In genomic region chr17:74161501-74161850, GRCh38 we compare ENCODE assay signal across 23 cellular contexts.
"Had no signal": no experiment of that assay in that cellular context is flagged by ENCODE, and none has a peak within 500 bp of the region (broad histone marks: within the 10 kb centered on the region; RNA-seq: fewer than 3 reads in every experiment).

No MANE protein-coding gene starts in this region.

- H3K79me2 ChIP-seq: hepatocyte had no signal

- H3K9me3 ChIP-seq: right lobe of liver, testis, transverse colon had no signal

- H3K36me3 Mint-ChIP-seq: activated CD4-positive, alpha-beta memory T cell treated with anti-CD3 and anti-CD28 coated beads for 36 hours; activated naive CD4-positive, alpha-beta T cell treated with anti-CD3 and anti-CD28 coated beads, Interleukin-2, amount 50 U/mL, for 72 hours; naive thymus-derived CD8-positive, alpha-beta T cell had no signal

- H3K36me3 ChIP-seq: gastroesophageal sphincter, right lobe of liver, transverse colon had no signal

- H3K27me3 ChIP-seq: hepatocyte, right lobe of liver, testis had no signal

- H3K27ac ChIP-seq: epithelial cell of prostate, gastroesophageal sphincter, hepatocyte, right lobe of liver, testis, transverse colon had no signal

- H3K4me1 Mint-ChIP-seq: activated CD4-positive, alpha-beta T cell treated with anti-CD3 and anti-CD28 coated beads, Interleukin-2, amount 10 ng/mL, durations not matched to agents 24 days and 14 days; activated T-helper 17 cell treated with anti-CD3 and anti-CD28 coated beads, Interleukin-2, amount 50 U/mL, for 72 hours; central memory CD8-positive, alpha-beta T cell; T-helper 17 cell had no signal

- ATAC-seq: activated naive CD4-positive, alpha-beta T cell treated with anti-CD3 and anti-CD28 coated beads, Interleukin-2, amount 50 U/mL, for 72 hours; activated T-helper 17 cell treated with anti-CD3 and anti-CD28 coated beads, Interleukin-2, amount 50 U/mL, for 72 hours; gastroesophageal sphincter; naive thymus-derived CD8-positive, alpha-beta T cell; right lobe of liver; T-helper 17 cell had no signal

- H2AFZ ChIP-seq: hepatocyte had no signal

- H3K4me2 ChIP-seq: hepatocyte had no signal

- H3K4me1 ChIP-seq: gastroesophageal sphincter, right lobe of liver, testis, transverse colon had no signal

- H3K4me3 ChIP-seq: gastroesophageal sphincter, hepatocyte, right lobe of liver, testis, transverse colon had no signal

- H3K9me3 Mint-ChIP-seq: activated CD4-positive, alpha-beta memory T cell treated with anti-CD3 and anti-CD28 coated beads for 36 hours; activated CD4-positive, alpha-beta T cell treated with anti-CD3 and anti-CD28 coated beads, Interleukin-2, amount 10 ng/mL, durations not matched to agents 24 days and 14 days; activated naive CD4-positive, alpha-beta T cell treated with anti-CD3 and anti-CD28 coated beads, Interleukin-2, amount 50 U/mL, for 72 hours; activated T-cell treated with anti-CD3 and anti-CD28 coated beads, Interleukin-2, amount 50 U/mL, for 24 hours; activated T-helper 17 cell treated with anti-CD3 and anti-CD28 coated beads, Interleukin-2, amount 50 U/mL, for 72 hours; central memory CD8-positive, alpha-beta T cell; naive thymus-derived CD8-positive, alpha-beta T cell had no signal

- H3K27ac Mint-ChIP-seq: activated CD4-positive, alpha-beta memory T cell treated with anti-CD3 and anti-CD28 coated beads for 36 hours; activated CD4-positive, alpha-beta T cell treated with anti-CD3 and anti-CD28 coated beads, Interleukin-2, amount 10 ng/mL, durations not matched to agents 24 days and 14 days; activated naive CD4-positive, alpha-beta T cell treated with anti-CD3 and anti-CD28 coated beads, Interleukin-2, amount 50 U/mL, for 72 hours; activated T-cell treated with anti-CD3 and anti-CD28 coated beads, Interleukin-2, amount 50 U/mL, for 24 hours; activated T-helper 17 cell treated with anti-CD3 and anti-CD28 coated beads, Interleukin-2, amount 50 U/mL, for 72 hours; T-helper 17 cell had no signal

- H3K4me3 Mint-ChIP-seq: activated CD4-positive, alpha-beta memory T cell treated with anti-CD3 and anti-CD28 coated beads for 36 hours; activated CD4-positive, alpha-beta T cell treated with anti-CD3 and anti-CD28 coated beads, Interleukin-2, amount 10 ng/mL, durations not matched to agents 24 days and 14 days; activated T-cell treated with anti-CD3 and anti-CD28 coated beads, Interleukin-2, amount 50 U/mL, for 24 hours; activated T-helper 17 cell treated with anti-CD3 and anti-CD28 coated beads, Interleukin-2, amount 50 U/mL, for 72 hours; central memory CD8-positive, alpha-beta T cell; naive thymus-derived CD8-positive, alpha-beta T cell; T-helper 17 cell had no signal

- DNase-seq: activated CD4-positive, alpha-beta memory T cell treated with anti-CD3 and anti-CD28 coated beads for 36 hours; activated CD4-positive, alpha-beta T cell treated with anti-CD3 and anti-CD28 coated beads, Interleukin-2, amount 10 ng/mL, durations not matched to agents 24 days and 14 days; activated CD4-positive, CD25-positive, alpha-beta regulatory T cell treated with anti-CD3 and anti-CD28 coated beads, Interleukin-2, amount 50 U/mL, for 72 hours; activated CD8-positive, alpha-beta memory T cell treated with anti-CD3 and anti-CD28 coated beads, Interleukin-2, amount 50 U/mL, for 48 hours; activated gamma-delta T cell treated with Interleukin-2 at 50 U/mL for 16 hours; activated T-cell treated with anti-CD3 and anti-CD28 coated beads, Interleukin-2, amount 50 U/mL, for 24 hours; dermis blood vessel endothelial cell; effector CD8-positive, alpha-beta T cell; islet precursor cell; midbrain; naive thymus-derived CD8-positive, alpha-beta T cell; stimulated activated CD4-positive, alpha-beta T cell treated with anti-CD3 and anti-CD28 coated beads, Interleukin-2, amount 100 ng/mL, for 48 hours; stimulated activated naive CD4-positive, alpha-beta T cell treated with Interleukin-2 at 50 U/mL for 16 hours; T-helper 17 cell; testis; transverse colon had no signal
